1 cellular context compared by ENCODE assay signal in the genomic region with DNA sequence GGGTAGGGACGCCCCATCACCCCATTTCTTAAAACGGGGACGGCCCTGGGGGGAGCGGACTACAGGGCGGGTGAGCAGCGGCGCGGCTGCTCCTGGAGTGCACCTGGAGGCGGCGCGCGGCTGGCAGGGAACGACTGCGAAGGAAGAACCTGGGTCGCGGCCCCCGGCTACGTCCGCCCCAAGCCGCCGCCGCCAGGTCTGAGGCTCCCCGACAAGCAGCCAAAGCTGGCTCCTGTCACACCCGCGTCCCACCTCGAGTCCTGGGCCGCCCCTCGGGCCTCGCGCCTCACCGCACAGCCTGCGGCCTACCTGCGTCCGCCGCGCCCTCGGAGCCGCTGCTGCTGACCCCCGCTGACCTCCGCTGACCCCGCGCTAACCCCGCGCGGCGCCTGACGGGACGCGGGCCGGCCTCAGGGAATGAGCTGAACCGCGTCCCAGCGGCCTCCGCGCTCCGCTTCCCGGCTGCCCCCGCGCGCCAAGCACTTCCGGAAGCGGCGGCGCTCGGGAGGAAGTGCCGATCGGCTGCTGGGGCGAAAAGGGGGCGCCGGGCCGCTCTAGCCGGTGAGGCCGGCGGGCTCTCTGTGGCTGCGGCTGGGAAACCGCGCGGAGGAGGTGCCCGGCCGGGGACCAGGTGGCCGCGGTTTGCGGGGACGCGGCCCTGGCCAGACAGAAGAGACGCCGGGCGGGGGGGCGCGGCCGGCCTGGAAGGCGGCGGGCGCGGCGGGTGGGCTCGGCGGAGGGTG.
TF ChIP-seq lines count a peak whose summit lies in the region.

A gene with protein sequence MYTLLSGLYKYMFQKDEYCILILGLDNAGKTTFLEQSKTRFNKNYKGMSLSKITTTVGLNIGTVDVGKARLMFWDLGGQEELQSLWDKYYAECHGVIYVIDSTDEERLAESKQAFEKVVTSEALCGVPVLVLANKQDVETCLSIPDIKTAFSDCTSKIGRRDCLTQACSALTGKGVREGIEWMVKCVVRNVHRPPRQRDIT (minus strand): TSS at position 419 of the 743 bp plus-strand sequence. CDS start 885 bp downstream, outside the sequence.
A gene with protein sequence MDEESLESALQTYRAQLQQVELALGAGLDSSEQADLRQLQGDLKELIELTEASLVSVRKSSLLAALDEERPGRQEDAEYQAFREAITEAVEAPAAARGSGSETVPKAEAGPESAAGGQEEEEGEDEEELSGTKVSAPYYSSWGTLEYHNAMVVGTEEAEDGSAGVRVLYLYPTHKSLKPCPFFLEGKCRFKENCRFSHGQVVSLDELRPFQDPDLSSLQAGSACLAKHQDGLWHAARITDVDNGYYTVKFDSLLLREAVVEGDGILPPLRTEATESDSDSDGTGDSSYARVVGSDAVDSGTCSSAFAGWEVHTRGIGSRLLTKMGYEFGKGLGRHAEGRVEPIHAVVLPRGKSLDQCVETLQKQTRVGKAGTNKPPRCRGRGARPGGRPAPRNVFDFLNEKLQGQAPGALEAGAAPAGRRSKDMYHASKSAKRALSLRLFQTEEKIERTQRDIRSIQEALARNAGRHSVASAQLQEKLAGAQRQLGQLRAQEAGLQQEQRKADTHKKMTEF (plus strand): TSS at position 482 of the 743 bp plus-strand sequence. CDS start 542 bp downstream, outside the sequence.

TF ChIP-seq in HEK293, 187 proteins besides CTCF, POLR2A, EP300 and RAD21 (continued from another document and continues in another):
- TF ChIP-seq, protein P1, sequence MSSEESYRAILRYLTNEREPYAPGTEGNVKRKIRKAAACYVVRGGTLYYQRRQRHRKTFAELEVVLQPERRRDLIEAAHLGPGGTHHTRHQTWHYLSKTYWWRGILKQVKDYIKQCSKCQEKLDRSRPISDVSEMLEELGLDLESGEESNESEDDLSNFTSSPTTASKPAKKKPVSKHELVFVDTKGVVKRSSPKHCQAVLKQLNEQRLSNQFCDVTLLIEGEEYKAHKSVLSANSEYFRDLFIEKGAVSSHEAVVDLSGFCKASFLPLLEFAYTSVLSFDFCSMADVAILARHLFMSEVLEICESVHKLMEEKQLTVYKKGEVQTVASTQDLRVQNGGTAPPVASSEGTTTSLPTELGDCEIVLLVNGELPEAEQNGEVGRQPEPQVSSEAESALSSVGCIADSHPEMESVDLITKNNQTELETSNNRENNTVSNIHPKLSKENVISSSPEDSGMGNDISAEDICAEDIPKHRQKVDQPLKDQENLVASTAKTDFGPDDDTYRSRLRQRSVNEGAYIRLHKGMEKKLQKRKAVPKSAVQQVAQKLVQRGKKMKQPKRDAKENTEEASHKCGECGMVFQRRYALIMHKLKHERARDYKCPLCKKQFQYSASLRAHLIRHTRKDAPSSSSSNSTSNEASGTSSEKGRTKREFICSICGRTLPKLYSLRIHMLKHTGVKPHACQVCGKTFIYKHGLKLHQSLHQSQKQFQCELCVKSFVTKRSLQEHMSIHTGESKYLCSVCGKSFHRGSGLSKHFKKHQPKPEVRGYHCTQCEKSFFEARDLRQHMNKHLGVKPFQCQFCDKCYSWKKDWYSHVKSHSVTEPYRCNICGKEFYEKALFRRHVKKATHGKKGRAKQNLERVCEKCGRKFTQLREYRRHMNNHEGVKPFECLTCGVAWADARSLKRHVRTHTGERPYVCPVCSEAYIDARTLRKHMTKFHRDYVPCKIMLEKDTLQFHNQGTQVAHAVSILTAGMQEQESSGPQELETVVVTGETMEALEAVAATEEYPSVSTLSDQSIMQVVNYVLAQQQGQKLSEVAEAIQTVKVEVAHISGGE (tag by site-specific recombination; conservative IDR thresholded peaks at IDR 0.05; ENCODE audit: low read depth) = peak; percentile 80
- TF ChIP-seq ZSCAN16 (tag by site-specific recombination; IDR thresholded peaks at IDR 0.05) (0 out of 2 replicates have a peak, but pooled peaks have one; percentile 16), TRIM28 (IDR thresholded peaks at IDR 0.05; ENCODE audit: borderline replicate concordance, low read length) (no peak), ZNF335 (tag by site-specific recombination; conservative IDR thresholded peaks at IDR 0.05) (peak; percentile 27), ZNF561 (tag by site-specific recombination; IDR thresholded peaks at IDR 0.05; ENCODE audit: borderline replicate concordance) (peak; percentile 96), BCL11B (tag by site-specific recombination; IDR thresholded peaks at IDR 0.05; ENCODE audit: low read depth) (peak; percentile 91; the same call in 1 of the 2 replicates), ZNF837 (tag by site-specific recombination; IDR thresholded peaks at IDR 0.05) (0 out of 2 replicates have a peak, but pooled peaks have one; percentile 55), ZNF529 (tag by site-specific recombination; IDR thresholded peaks at IDR 0.05; ENCODE audit: insufficient replicate concordance) (no peak), ZBTB8A (tag by site-specific recombination; IDR thresholded peaks at IDR 0.05) (peak; percentile 74), ZNF677 (tag by site-specific recombination; IDR thresholded peaks at IDR 0.05) (no peak), ZXDB (tag by site-specific recombination; IDR thresholded peaks at IDR 0.05) (peak; percentile 64), ZEB2 (tag by site-specific recombination; IDR thresholded peaks at IDR 0.05) (peak; percentile 49; the same call in 1 of the 2 replicates), ZNF571 (tag by site-specific recombination; IDR thresholded peaks at IDR 0.05) (no peak), ZFHX2 (tag by site-specific recombination; conservative IDR thresholded peaks at IDR 0.05) (peak; percentile 63), SP3 (tag by site-specific recombination; IDR thresholded peaks at IDR 0.05) (no peak; the same call in 1 of the 2 replicates), SP2 (tag by site-specific recombination; IDR thresholded peaks at IDR 0.05) (peak; percentile 40; the same call in 1 of the 2 replicates)
- TF ChIP-seq, protein P2, sequence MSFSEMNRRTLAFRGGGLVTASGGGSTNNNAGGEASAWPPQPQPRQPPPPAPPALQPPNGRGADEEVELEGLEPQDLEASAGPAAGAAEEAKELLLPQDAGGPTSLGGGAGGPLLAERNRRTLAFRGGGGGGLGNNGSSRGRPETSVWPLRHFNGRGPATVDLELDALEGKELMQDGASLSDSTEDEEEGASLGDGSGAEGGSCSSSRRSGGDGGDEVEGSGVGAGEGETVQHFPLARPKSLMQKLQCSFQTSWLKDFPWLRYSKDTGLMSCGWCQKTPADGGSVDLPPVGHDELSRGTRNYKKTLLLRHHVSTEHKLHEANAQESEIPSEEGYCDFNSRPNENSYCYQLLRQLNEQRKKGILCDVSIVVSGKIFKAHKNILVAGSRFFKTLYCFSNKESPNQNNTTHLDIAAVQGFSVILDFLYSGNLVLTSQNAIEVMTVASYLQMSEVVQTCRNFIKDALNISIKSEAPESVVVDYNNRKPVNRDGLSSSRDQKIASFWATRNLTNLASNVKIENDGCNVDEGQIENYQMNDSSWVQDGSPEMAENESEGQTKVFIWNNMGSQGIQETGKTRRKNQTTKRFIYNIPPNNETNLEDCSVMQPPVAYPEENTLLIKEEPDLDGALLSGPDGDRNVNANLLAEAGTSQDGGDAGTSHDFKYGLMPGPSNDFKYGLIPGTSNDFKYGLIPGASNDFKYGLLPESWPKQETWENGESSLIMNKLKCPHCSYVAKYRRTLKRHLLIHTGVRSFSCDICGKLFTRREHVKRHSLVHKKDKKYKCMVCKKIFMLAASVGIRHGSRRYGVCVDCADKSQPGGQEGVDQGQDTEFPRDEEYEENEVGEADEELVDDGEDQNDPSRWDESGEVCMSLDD (tag by site-specific recombination; IDR thresholded peaks at IDR 0.05) = peak; percentile 57; the same call in 1 of the 2 replicates
- TF ChIP-seq, protein P3, sequence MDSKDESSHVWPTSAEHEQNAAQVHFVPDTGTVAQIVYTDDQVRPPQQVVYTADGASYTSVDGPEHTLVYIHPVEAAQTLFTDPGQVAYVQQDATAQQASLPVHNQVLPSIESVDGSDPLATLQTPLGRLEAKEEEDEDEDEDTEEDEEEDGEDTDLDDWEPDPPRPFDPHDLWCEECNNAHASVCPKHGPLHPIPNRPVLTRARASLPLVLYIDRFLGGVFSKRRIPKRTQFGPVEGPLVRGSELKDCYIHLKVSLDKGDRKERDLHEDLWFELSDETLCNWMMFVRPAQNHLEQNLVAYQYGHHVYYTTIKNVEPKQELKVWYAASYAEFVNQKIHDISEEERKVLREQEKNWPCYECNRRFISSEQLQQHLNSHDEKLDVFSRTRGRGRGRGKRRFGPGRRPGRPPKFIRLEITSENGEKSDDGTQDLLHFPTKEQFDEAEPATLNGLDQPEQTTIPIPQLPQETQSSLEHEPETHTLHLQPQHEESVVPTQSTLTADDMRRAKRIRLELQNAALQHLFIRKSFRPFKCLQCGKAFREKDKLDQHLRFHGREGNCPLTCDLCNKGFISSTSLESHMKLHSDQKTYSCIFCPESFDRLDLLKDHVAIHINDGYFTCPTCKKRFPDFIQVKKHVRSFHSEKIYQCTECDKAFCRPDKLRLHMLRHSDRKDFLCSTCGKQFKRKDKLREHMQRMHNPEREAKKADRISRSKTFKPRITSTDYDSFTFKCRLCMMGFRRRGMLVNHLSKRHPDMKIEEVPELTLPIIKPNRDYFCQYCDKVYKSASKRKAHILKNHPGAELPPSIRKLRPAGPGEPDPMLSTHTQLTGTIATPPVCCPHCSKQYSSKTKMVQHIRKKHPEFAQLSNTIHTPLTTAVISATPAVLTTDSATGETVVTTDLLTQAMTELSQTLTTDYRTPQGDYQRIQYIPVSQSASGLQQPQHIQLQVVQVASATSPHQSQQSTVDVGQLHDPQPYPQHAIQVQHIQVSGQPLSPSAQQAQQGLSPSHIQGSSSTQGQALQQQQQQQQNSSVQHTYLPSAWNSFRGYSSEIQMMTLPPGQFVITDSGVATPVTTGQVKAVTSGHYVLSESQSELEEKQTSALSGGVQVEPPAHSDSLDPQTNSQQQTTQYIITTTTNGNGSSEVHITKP (tag by site-specific recombination; IDR thresholded peaks at IDR 0.05) = peak; percentile 29; the same call in 1 of the 2 replicates
- TF ChIP-seq, protein P4, sequence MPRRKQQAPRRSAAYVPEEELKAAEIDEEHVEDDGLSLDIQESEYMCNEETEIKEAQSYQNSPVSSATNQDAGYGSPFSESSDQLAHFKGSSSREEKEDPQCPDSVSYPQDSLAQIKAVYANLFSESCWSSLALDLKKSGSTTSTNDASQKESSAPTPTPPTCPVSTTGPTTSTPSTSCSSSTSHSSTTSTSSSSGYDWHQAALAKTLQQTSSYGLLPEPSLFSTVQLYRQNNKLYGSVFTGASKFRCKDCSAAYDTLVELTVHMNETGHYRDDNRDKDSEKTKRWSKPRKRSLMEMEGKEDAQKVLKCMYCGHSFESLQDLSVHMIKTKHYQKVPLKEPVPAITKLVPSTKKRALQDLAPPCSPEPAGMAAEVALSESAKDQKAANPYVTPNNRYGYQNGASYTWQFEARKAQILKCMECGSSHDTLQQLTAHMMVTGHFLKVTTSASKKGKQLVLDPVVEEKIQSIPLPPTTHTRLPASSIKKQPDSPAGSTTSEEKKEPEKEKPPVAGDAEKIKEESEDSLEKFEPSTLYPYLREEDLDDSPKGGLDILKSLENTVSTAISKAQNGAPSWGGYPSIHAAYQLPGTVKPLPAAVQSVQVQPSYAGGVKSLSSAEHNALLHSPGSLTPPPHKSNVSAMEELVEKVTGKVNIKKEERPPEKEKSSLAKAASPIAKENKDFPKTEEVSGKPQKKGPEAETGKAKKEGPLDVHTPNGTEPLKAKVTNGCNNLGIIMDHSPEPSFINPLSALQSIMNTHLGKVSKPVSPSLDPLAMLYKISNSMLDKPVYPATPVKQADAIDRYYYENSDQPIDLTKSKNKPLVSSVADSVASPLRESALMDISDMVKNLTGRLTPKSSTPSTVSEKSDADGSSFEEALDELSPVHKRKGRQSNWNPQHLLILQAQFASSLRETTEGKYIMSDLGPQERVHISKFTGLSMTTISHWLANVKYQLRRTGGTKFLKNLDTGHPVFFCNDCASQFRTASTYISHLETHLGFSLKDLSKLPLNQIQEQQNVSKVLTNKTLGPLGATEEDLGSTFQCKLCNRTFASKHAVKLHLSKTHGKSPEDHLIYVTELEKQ (tag by site-specific recombination; IDR thresholded peaks at IDR 0.05; ENCODE audit: borderline replicate concordance) = peak; percentile 41; the same call in 1 of the 2 replicates
- TF ChIP-seq, protein P5, sequence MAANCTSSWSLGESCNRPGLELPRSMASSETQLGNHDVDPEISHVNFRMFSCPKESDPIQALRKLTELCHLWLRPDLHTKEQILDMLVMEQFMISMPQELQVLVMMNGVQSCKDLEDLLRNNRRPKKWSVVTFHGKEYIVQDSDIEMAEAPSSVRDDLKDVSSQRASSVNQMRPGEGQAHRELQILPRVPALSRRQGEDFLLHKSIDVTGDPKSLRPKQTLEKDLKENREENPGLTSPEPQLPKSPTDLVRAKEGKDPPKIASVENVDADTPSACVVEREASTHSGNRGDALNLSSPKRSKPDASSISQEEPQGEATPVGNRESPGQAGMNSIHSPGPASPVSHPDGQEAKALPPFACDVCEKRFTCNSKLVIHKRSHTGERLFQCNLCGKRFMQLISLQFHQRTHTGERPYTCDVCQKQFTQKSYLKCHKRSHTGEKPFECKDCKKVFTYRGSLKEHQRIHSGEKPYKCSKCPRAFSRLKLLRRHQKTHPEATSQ (tag by site-specific recombination; IDR thresholded peaks at IDR 0.05) = 0 out of 2 replicates have a peak, but pooled peaks have one; percentile 22
- TF ChIP-seq, protein P6, sequence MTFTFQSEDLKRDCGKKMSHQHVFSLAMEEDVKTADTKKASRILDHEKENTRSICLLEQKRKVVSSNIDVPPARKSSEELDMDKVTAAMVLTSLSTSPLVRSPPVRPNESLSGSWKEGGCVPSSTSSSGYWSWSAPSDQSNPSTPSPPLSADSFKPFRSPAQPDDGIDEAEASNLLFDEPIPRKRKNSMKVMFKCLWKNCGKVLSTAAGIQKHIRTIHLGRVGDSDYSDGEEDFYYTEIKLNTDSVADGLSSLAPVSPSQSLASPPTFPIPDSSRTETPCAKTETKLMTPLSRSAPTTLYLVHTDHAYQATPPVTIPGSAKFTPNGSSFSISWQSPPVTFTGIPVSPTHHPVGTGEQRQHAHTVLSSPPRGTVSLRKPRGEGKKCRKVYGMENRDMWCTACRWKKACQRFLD (tag by site-specific recombination; IDR thresholded peaks at IDR 0.05) = 0 out of 2 replicates have a peak, but pooled peaks have one; percentile 17
- TF ChIP-seq, protein P7, sequence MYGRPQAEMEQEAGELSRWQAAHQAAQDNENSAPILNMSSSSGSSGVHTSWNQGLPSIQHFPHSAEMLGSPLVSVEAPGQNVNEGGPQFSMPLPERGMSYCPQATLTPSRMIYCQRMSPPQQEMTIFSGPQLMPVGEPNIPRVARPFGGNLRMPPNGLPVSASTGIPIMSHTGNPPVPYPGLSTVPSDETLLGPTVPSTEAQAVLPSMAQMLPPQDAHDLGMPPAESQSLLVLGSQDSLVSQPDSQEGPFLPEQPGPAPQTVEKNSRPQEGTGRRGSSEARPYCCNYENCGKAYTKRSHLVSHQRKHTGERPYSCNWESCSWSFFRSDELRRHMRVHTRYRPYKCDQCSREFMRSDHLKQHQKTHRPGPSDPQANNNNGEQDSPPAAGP (tag by site-specific recombination; IDR thresholded peaks at IDR 0.05) = peak; percentile 70; the same call in 1 of the 2 replicates
- TF ChIP-seq, protein P8, sequence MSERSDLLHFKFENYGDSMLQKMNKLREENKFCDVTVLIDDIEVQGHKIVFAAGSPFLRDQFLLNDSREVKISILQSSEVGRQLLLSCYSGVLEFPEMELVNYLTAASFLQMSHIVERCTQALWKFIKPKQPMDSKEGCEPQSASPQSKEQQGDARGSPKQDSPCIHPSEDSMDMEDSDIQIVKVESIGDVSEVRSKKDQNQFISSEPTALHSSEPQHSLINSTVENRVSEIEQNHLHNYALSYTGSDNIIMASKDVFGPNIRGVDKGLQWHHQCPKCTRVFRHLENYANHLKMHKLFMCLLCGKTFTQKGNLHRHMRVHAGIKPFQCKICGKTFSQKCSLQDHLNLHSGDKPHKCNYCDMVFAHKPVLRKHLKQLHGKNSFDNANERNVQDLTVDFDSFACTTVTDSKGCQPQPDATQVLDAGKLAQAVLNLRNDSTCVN (tag by site-specific recombination; optimal IDR thresholded peaks at IDR 0.05) = peak; percentile 86
